ENCODE assay signal across 10 cellular contexts in the genomic region with DNA sequence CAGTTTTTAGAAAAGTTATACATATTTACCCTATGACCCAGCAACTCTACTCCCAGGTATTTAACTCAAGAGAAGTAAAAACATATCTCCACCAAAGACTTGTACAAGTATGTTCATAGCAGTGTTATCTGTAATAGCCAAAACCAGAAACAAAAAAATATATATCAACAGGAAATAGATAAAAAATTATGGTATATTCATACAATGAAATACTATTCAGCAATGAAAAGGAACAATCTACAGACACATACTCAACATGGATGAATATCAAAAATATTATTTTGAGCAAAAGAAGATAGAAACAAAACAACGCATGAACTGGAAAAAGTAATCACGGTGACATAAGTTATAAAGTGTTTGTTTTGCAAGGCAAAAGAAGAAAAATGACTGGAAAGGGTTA.
"Had no signal": no experiment of that assay in that cellular context is flagged by ENCODE, and none has a peak within 500 bp of the region (broad histone marks: within the 10 kb centered on the region; RNA-seq: fewer than 3 reads in every experiment).

No MANE protein-coding gene starts in this region.

- H3K27me3 Mint-ChIP-seq: IgD-negative memory B cell had no signal

- DNase-seq: H9, HCEC 1CT, HFFc6, KG1 had no signal

- H3K4me3 ChIP-seq: GM23338 had no signal

- H3K4me1 Mint-ChIP-seq: GM23338, H9, IgD-negative memory B cell had no signal

- H2AFZ ChIP-seq: GM23338 had no signal

- H3K27ac ChIP-seq: HL-60 had no signal

- H3K9me3 Mint-ChIP-seq: GM23338, HFFc6 had no signal

- H3K4me3 Mint-ChIP-seq: GM23338, H9, HFFc6, IgD-negative memory B cell had no signal

- H3K4me2 ChIP-seq: GM23338 had no signal

- H3K27ac Mint-ChIP-seq: GM23338, H9, HFFc6 had no signal

- ATAC-seq: GM23338, HepG2 had no signal

- FAIRE-seq: H1, H54, HepG2 had no signal
